ENCODE assay signal across 8 cellular contexts in the genomic region with DNA sequence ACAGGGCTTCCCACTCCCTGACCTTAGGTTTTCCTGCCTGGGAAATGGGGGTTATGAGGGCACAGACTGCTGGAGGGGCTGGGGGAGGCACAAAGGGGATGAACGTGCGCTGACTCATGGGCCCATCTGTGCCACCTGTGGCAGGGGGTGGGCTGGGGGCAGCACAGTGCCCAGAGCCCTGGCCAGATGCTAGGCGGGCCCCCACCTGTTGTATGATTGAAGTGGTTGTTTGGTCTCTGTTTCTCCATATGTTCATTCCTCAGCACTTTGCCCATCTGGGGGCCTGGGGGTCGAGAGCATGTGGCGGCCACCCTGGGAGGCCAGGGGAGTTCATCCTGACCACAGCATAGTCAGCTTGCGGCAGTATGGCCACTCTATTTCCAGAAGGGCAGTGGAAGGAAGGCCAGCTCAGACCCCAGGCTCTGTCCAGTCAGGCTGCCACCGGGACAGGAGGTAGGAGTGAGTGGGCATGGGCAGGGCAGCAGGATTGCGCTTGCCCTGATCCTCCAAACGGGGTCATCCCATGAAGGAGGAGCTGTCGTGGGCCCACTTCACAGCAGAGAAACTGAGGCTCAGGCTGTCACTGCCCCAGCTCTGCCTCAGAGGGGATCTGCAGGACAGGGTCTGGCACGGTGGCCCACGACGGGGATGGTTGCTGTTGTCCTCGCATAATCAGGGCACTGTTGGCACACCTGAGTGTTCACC. TPM values are rescaled to one million over a fixed set of nuclear protein-coding genes. Genes with fewer than 3 reads are reported as not detected.
DNase-seq lines count a peak whose midpoint lies in the region; ATAC-seq and TF ChIP-seq lines count a peak whose summit lies in the region.

No MANE protein-coding gene starts in this region.

- H3K27me3 ChIP-seq in adipocyte (replicated peaks; ENCODE audit: control insufficient read depth, insufficient read depth, low read length): no peaks in the 10 kb centered on the region
- H3K27me3 ChIP-seq in kidney epithelial cell (ENCODE audit: control insufficient read depth, insufficient read depth, low read length): no peaks in the 10 kb centered on the region
- no peaks in the 10 kb centered on the region for H3K27me3 ChIP-seq in thoracic aorta (replicated peaks; ENCODE audit: insufficient read depth)

- peaks cover 58% of the 10 kb centered on the region for H3K4me1 Mint-ChIP-seq in activated CD4-positive, alpha-beta T cell treated with anti-CD3 and anti-CD28 coated beads, Interleukin-2, amount 10 ng/mL, durations not matched to agents 24 days and 14 days

- peak overlapping the region; percentile 96 to 97 for H3K27ac ChIP-seq in thoracic aorta

- intact Hi-C loops in activated CD4-positive, alpha-beta T cell treated with anti-CD3 and anti-CD28 coated beads, Interleukin-2, amount 10 ng/mL, durations not matched to agents 24 days and 14 days (cut with micrococcal nuclease): loop anchor here (1.0 to 2.0 kb wide), 5 partner anchors 11 to 431 kb away; partner anchors contain the start of genes CARD19 and FAM120AOS

- peak overlapping the region; percentile 81 for H3K4me3 Mint-ChIP-seq in activated CD4-positive, alpha-beta T cell treated with anti-CD3 and anti-CD28 coated beads, Interleukin-2, amount 10 ng/mL, durations not matched to agents 24 days and 14 days

- H3K9ac ChIP-seq in adipocyte (ENCODE audit: low read length): peak overlapping the region; percentile 83

- TF ChIP-seq CTCF in kidney epithelial cell (IDR thresholded peaks at IDR 0.05; ENCODE audit: insufficient read depth, low read length, poor library complexity, severe bottlenecking) (no peak), thoracic aorta (IDR thresholded peaks at IDR 0.05) (no peak)

- H3K4me3 ChIP-seq in adipocyte (ENCODE audit: low read length) (peak overlapping the region; percentile 84), kidney epithelial cell (ENCODE audit: low read depth, low read length) (peak overlapping the region; percentile 78), thoracic aorta (peak overlapping the region; percentile 79)

- H3K9me3 ChIP-seq in adipocyte (ENCODE audit: control insufficient read depth, low read length): peaks cover 4% of the 10 kb centered on the region
- H3K9me3 ChIP-seq in thoracic aorta: no peaks in the 10 kb centered on the region

- no peaks in the 10 kb centered on the region for H3K27me3 Mint-ChIP-seq in activated CD4-positive, alpha-beta T cell treated with anti-CD3 and anti-CD28 coated beads, Interleukin-2, amount 10 ng/mL, durations not matched to agents 24 days and 14 days

- peaks cover 29% of the 10 kb centered on the region for H3K4me1 ChIP-seq in adipocyte (ENCODE audit: control insufficient read depth, insufficient read depth, low read length)
- peaks cover 26 to 46% of the 10 kb centered on the region in 2 donors for H3K4me1 ChIP-seq in thoracic aorta (ENCODE audit: control insufficient read depth in 1 of 2, low read depth in 2 of 2)

- H3K27ac Mint-ChIP-seq in activated CD4-positive, alpha-beta T cell treated with anti-CD3 and anti-CD28 coated beads, Interleukin-2, amount 10 ng/mL, durations not matched to agents 24 days and 14 days: peak overlapping the region; percentile 97

- no peak for DNase-seq in activated CD4-positive, alpha-beta T cell treated with anti-CD3 and anti-CD28 coated beads, Interleukin-2, amount 10 ng/mL, durations not matched to agents 24 days and 14 days
- no peak for DNase-seq in activated CD4-positive, alpha-beta T cell treated with anti-CD3 and anti-CD28 coated beads, Interleukin-2, amount 50 U/mL, for 4 hours
- DNase-seq in adipocyte (ENCODE audit: low read depth): no peak
- no peak for DNase-seq in kidney epithelial cell (ENCODE audit: low read depth)
- no peak for DNase-seq in thoracic aorta (ENCODE audit: low spot score)
- DNase-seq in NCI-H2196 (lab: John Stamatoyannopoulos, UW; ENCODE audit: unreplicated experiment): no peak

- H3K36me3 ChIP-seq in adipocyte (ENCODE audit: control insufficient read depth, insufficient read depth, low read length, severe bottlenecking) (no peaks in the 10 kb centered on the region), kidney epithelial cell (ENCODE audit: control insufficient read depth, insufficient read depth, low read length) (no peaks in the 10 kb centered on the region), thoracic aorta (no peaks in the 10 kb centered on the region)

- peaks cover 27% of the 10 kb centered on the region for H3K36me3 Mint-ChIP-seq in activated CD4-positive, alpha-beta T cell treated with anti-CD3 and anti-CD28 coated beads, Interleukin-2, amount 10 ng/mL, durations not matched to agents 24 days and 14 days (ENCODE audit: low read depth)

- no peak for ATAC-seq in thoracic aorta (ENCODE audit: insufficient number of reproducible peaks, low FRiP score, low read depth)
- ATAC-seq in HG03432 (IDR thresholded peaks at IDR 0.05; ENCODE audit: unreplicated experiment): no peak
- no peak for ATAC-seq in GM21717 (IDR thresholded peaks at IDR 0.05; ENCODE audit: unreplicated experiment)

- H3K9me3 Mint-ChIP-seq in activated CD4-positive, alpha-beta T cell treated with anti-CD3 and anti-CD28 coated beads, Interleukin-2, amount 10 ng/mL, durations not matched to agents 24 days and 14 days: no peaks in the 10 kb centered on the region

RNA-seq across cellular contexts. Expression of gene NINJ1, which starts 0.8 kb away (rescaled TPM):
- total RNA-seq in activated CD4-positive, alpha-beta T cell treated with anti-CD3 and anti-CD28 coated beads, Interleukin-2, amount 10 ng/mL, durations not matched to agents 24 days and 14 days: 103 and 110 TPM in 2 replicates
- total RNA-seq in kidney epithelial cell (66.4 and 76.4 TPM in 2 replicates), thoracic aorta (100 to 1,000 TPM in 1 of 2 donors, 10 to 100 TPM in 1; 71.2 to 194 TPM)

RNA-seq across cellular contexts. Expression of gene CARD19, which starts 38.9 kb away (rescaled TPM):
- 44.0 TPM in 2 replicates for total RNA-seq in activated CD4-positive, alpha-beta T cell treated with anti-CD3 and anti-CD28 coated beads, Interleukin-2, amount 10 ng/mL, durations not matched to agents 24 days and 14 days
- total RNA-seq in kidney epithelial cell (32.6 and 56.5 TPM in 2 replicates), thoracic aorta (100 to 1,000 TPM in 1 of 2 donors, 10 to 100 TPM in 1; 46.3 to 103 TPM)

RNA-seq across cellular contexts. Expression of gene WNK2, which starts 49.0 kb away (rescaled TPM):
- 2.7 and 4.0 TPM in 2 replicates for total RNA-seq in activated CD4-positive, alpha-beta T cell treated with anti-CD3 and anti-CD28 coated beads, Interleukin-2, amount 10 ng/mL, durations not matched to agents 24 days and 14 days
- total RNA-seq in kidney epithelial cell (9.7 and 17.1 TPM in 2 replicates), thoracic aorta (1 to 10 TPM in 1 of 2 donors, under 1 TPM in 1; 0.95 to 4.7 TPM)
